Comparison of ENCODE assay signal across 1 cellular context in the genomic region with DNA sequence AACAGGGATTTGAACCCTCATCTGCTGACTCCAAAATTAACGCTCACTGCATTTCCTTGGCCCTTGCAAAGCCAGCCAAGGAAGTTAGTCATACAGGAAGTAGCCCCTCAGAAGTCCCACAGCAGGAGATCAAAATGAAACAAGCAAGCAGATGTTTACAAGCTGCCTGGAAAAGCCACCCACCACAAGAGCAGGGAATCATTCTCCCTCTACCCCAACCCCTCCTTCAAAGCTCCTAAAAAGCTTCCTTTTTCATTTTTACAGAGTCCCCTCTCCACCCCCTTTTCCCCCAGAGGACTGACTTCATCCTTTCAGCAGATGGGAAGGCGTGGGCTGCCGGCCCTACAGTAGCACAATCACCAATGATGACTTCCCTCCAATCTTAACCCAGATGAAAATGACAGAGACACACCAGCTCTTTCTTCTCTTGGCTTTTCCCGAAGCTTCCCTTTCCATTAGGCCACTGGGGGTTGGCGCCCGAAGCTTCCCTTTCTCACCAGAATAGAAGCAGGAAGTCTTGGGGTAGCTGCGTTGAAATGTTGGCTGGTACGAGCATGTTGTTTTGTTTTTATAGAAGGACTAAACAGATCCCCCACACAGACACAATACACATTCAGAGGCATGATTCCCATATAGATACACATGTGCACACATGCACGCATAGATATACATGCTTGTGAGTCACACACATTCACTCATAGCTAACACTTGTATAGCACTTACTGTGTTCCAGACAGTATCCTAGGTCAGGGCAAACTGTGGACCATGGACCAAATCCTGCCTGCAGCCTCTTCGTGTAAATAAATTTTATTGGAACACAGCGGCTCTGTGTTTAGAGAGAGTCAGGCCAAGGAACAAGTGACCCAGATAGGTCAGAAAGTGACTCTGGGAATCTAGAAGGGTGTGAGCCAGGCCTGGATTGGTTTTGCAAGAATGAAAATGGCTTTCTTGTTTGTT.
A peak's percentile ranks its signal among the peaks of the same experiment; 100 is the strongest.
TF ChIP-seq lines count a peak whose summit lies in the region.

No MANE protein-coding gene starts in this region.

TF ChIP-seq in SK-N-SH, 30 proteins besides CTCF, POLR2A, EP300 and RAD21 (continued from another document):
- TF ChIP-seq GABPA (IDR thresholded peaks at IDR 0.05; ENCODE audit: low read depth) (peak; percentile 44; the same call in 1 of the 2 replicates), NFIC (IDR thresholded peaks at IDR 0.05; ENCODE audit: borderline replicate concordance) (peak; percentile 50; the same call in 1 of the 2 replicates), TCF12 (IDR thresholded peaks at IDR 0.05) (peak; percentile 67), FOSL2 (IDR thresholded peaks at IDR 0.05; ENCODE audit: borderline replicate concordance, low read depth) (peak; percentile 72), ELF1 (IDR thresholded peaks at IDR 0.05) (peak; percentile 57; the same call in 1 of the 2 replicates), MAX (IDR thresholded peaks at IDR 0.05; ENCODE audit: low read depth) (no peak), SIN3A (IDR thresholded peaks at IDR 0.05; ENCODE audit: borderline replicate concordance, low read depth, low read length) (no peak), POLR2AphosphoS5 (IDR thresholded peaks at IDR 0.05; ENCODE audit: low read depth, low read length) (peak; percentile 35; the same call in 1 of the 2 replicates), SMC3 (IDR thresholded peaks at IDR 0.05; ENCODE audit: low read depth, low read length) (no peak)
